35 cellular contexts compared by ENCODE assay signal in genomic region chr10:107043461-107043860, GRCh38.
DNase-seq lines count a peak whose midpoint lies in the region; ATAC-seq, FAIRE-seq and TF ChIP-seq lines count a peak whose summit lies in the region.
"Had no signal": no experiment of that assay in that cellular context is flagged by ENCODE, and none has a peak within 500 bp of the region (broad histone marks: within the 10 kb centered on the region; RNA-seq: fewer than 3 reads in every experiment).

No MANE protein-coding gene starts in this region.

- peak; percentile 54 to 76 for DNase-seq in SJCRH30
- no peak for DNase-seq in H1 (ENCODE audit: low read depth in 1 of 2, low spot score in 2 of 2)
- no peak for DNase-seq in nephron progenitor cell
- DNase-seq in progenitor cell of endocrine pancreas (ENCODE audit: low spot score, unreplicated experiment) = no peak
- no peak for DNase-seq in HEK293T (ENCODE audit: extremely low spot score)
- DNase-seq: 8988T; ACHN; AML-193; BE2C; C1 segment of cervical spinal cord; Caco-2; Calu3; CD4-positive, alpha-beta memory T cell; CD4-positive, alpha-beta T cell; CD4-positive, CD25-positive, alpha-beta regulatory T cell; CD8-positive, alpha-beta memory T cell; CD8-positive, alpha-beta T cell; COR-L47; DMS 273 treated with DMSO at 0.1 percent for 48 hours; DMS153; DMS53; DMS79; DMS79 treated with DMSO at 0.1 percent for 48 hours; DND-41; EL had no signal

- CTCF ChIA-PET in H1 (lab: Charles Lee; ENCODE audit: partially characterized antibody) = no interaction called here
- CTCF ChIA-PET in HEK293T (lab: Yijun Ruan, JAX) = no interaction called here

- POLR2A ChIA-PET in H1 (lab: Charles Lee; ENCODE audit: partially characterized antibody) = no interaction called here
- POLR2A ChIA-PET in HEK293T (lab: Yijun Ruan, JAX) = no interaction called here

- H3K4me2 ChIP-seq in H1 (ENCODE audit: insufficient read depth in 1 of 2, low read depth in 2 of 2, low read length in 2 of 2) = no peak overlapping the region
- H3K4me2 ChIP-seq: A549; BLaER1; BLaER1 treated with 17β-estradiol and CSF1 and Interleukin-3, amounts not matched to agents 10 nM and 100 nM had no signal

- no peak for TF ChIP-seq POLR2A in H1 (IDR thresholded peaks at IDR 0.05; ENCODE audit: control extremely low read depth in 1 of 2, low read depth in 2 of 2, low read length in 2 of 2)

- H2AK5ac ChIP-seq in H1 (ENCODE audit: low read depth, low read length) = 0 out of 2 replicates have a peak overlapping the region, but pooled peaks have one; percentile 15

- no peak overlapping the region for H3K4me3 ChIP-seq in SJCRH30
- no peak overlapping the region for H3K4me3 ChIP-seq in H1 (ENCODE audit: extremely low read depth in 1 of 4, insufficient read depth in 2 of 4, low read depth in 3 of 4, low read length in 4 of 4)
- H3K4me3 ChIP-seq: A549; BLaER1; BLaER1 treated with 17β-estradiol and CSF1 and Interleukin-3, amounts not matched to agents 10 nM and 100 nM had no signal

- no peak overlapping the region for H3K4ac ChIP-seq in H1 (replicated peaks; ENCODE audit: insufficient read length, low read depth, low read length)

- H3K4me1 Mint-ChIP-seq in nephron progenitor cell (peaks cover 24% of the 10 kb centered on the region), progenitor cell of endocrine pancreas (ENCODE audit: low read depth) (no peaks in the 10 kb centered on the region)
- H3K4me1 Mint-ChIP-seq: B cell; CD14-positive monocyte; CD4-positive, alpha-beta memory T cell; CD4-positive, CD25-positive, alpha-beta regulatory T cell; CD8-positive, alpha-beta memory T cell had no signal

- H4K20me1 ChIP-seq in H1 (replicated peaks in 1 of 2; ENCODE audit: control insufficient read depth in 1 of 2, insufficient read depth in 2 of 2, low read length in 2 of 2) = no peaks in the 10 kb centered on the region
- H4K20me1 ChIP-seq: BLaER1; BLaER1 treated with 17β-estradiol and CSF1 and Interleukin-3, amounts not matched to agents 10 nM and 100 nM had no signal

- no peak overlapping the region for H3K9ac ChIP-seq in H1 (replicated peaks in 1 of 4; ENCODE audit: extremely low read depth in 1 of 4, low read depth in 3 of 4, low read length in 3 of 4)
- H3K9ac ChIP-seq: BLaER1; BLaER1 treated with 17β-estradiol and CSF1 and Interleukin-3, amounts not matched to agents 10 nM and 100 nM had no signal

- H4K8ac ChIP-seq in H1 (ENCODE audit: extremely low read depth, insufficient read depth, low read length) = no peak overlapping the region

- no peak overlapping the region for H2AFZ ChIP-seq in H1 (ENCODE audit: low read length)

- no peaks in the 10 kb centered on the region for H3K23me2 ChIP-seq in H1 (ENCODE audit: low read depth, low read length)

- H3K36me3 ChIP-seq in SJCRH30 (no peaks in the 10 kb centered on the region), H1 (ENCODE audit: control insufficient read depth in 2 of 4, insufficient read depth in 4 of 4, low read length in 3 of 4) (no peaks in the 10 kb centered on the region)
- H3K36me3 ChIP-seq: BE2C; BLaER1; BLaER1 treated with 17β-estradiol and CSF1 and Interleukin-3, amounts not matched to agents 10 nM and 100 nM had no signal

- peaks cover 21% of the 10 kb centered on the region for H3K4me1 ChIP-seq in SJCRH30
- no peaks in the 10 kb centered on the region for H3K4me1 ChIP-seq in H1 (replicated peaks in 1 of 4; ENCODE audit: control insufficient read depth in 3 of 4, insufficient read depth in 4 of 4, low read length in 3 of 4)
- H3K4me1 ChIP-seq: A549; BE2C; BLaER1; BLaER1 treated with 17β-estradiol and CSF1 and Interleukin-3, amounts not matched to agents 10 nM and 100 nM; Caco-2 had no signal

- H2BK20ac ChIP-seq in H1 (ENCODE audit: low read length) = no peak overlapping the region

- H3K27ac Mint-ChIP-seq in nephron progenitor cell = peak overlapping the region; percentile 20
- H3K27ac Mint-ChIP-seq in progenitor cell of endocrine pancreas = no peak overlapping the region
- H3K27ac Mint-ChIP-seq: B cell; CD14-positive monocyte; CD4-positive, alpha-beta memory T cell; CD4-positive, alpha-beta T cell; CD4-positive, CD25-positive, alpha-beta regulatory T cell; CD8-positive, alpha-beta memory T cell; CD8-positive, alpha-beta T cell had no signal

- WGBS in H1 (ENCODE audit: extremely low coverage in 1 of 2, insufficient coverage in 1 of 2, insufficient read length in 1 of 2, insufficient replicate concordance in 2 of 2, low coverage in 1 of 2, low lambda C conversion rate in 2 of 2, missing lambda C conversion rate in 1 of 2), 2 experiments = 86% methylated on average over 3 of the region's 3 CpGs; no CpG with 5 or more reads in 1 of the 2 experiments

- no peak overlapping the region for H2BK120ac ChIP-seq in H1 (replicated peaks; ENCODE audit: low read depth, low read length)

- H3K36me3 Mint-ChIP-seq in nephron progenitor cell (ENCODE audit: low read depth) (no peaks in the 10 kb centered on the region), progenitor cell of endocrine pancreas (ENCODE audit: insufficient read depth) (no peaks in the 10 kb centered on the region)
- H3K36me3 Mint-ChIP-seq: CD14-positive monocyte; CD4-positive, alpha-beta memory T cell; CD4-positive, CD25-positive, alpha-beta regulatory T cell; CD8-positive, alpha-beta T cell had no signal

- no peak overlapping the region for H3K18ac ChIP-seq in H1 (ENCODE audit: extremely low read depth, low read length)

- H3K23ac ChIP-seq in H1 (ENCODE audit: insufficient read length) = no peak overlapping the region

- H2BK5ac ChIP-seq in H1 (ENCODE audit: low read depth, low read length) = no peak overlapping the region

- FAIRE-seq in H1 (lab: Jason Lieb, UNC) = no peak
- FAIRE-seq: A204.1, A549, D721Med had no signal

- TF ChIP-seq EP300 in H1 (IDR thresholded peaks at IDR 0.05; ENCODE audit: borderline replicate concordance in 1 of 2, low read depth in 2 of 2, low read length in 2 of 2) = no peak

- H2BK12ac ChIP-seq in H1 (ENCODE audit: low read depth, low read length) = no peak overlapping the region

- 0 out of 2 replicates have a peak, but pooled peaks cover 2% of the 10 kb centered on the region for H3K9me3 ChIP-seq in SJCRH30 (replicated peaks)
- H3K9me3 ChIP-seq in H1 (ENCODE audit: insufficient read depth in 2 of 2, low read depth in 1 of 2, low read length in 1 of 2) = no peaks in the 10 kb centered on the region
- H3K9me3 ChIP-seq: A549; BE2C; BLaER1; BLaER1 treated with 17β-estradiol and CSF1 and Interleukin-3, amounts not matched to agents 10 nM and 100 nM; Caco-2 had no signal

- peaks cover 6% of the 10 kb centered on the region for H3K27me3 Mint-ChIP-seq in nephron progenitor cell (ENCODE audit: low read depth, poor library complexity)
- H3K27me3 Mint-ChIP-seq in progenitor cell of endocrine pancreas = no peaks in the 10 kb centered on the region
- H3K27me3 Mint-ChIP-seq: B cell; CD4-positive, alpha-beta memory T cell; CD4-positive, alpha-beta T cell; CD4-positive, CD25-positive, alpha-beta regulatory T cell; CD8-positive, alpha-beta memory T cell had no signal

- no peak overlapping the region for H2BK15ac ChIP-seq in H1 (ENCODE audit: low read length)

- no peaks in the 10 kb centered on the region for H3K27me3 ChIP-seq in SJCRH30
- no peaks in the 10 kb centered on the region for H3K27me3 ChIP-seq in H1 (replicated peaks in 1 of 4; ENCODE audit: control insufficient read depth in 3 of 4, extremely low read depth in 1 of 4, insufficient read depth in 3 of 4, low read length in 3 of 4)
- H3K27me3 ChIP-seq: BE2C; BLaER1; BLaER1 treated with 17β-estradiol and CSF1 and Interleukin-3, amounts not matched to agents 10 nM and 100 nM had no signal

- H3K4me3 Mint-ChIP-seq in nephron progenitor cell = no peak overlapping the region
- H3K4me3 Mint-ChIP-seq in progenitor cell of endocrine pancreas (ENCODE audit: low read depth) = no peak overlapping the region
- H3K4me3 Mint-ChIP-seq: B cell; CD14-positive monocyte; CD4-positive, alpha-beta memory T cell; CD4-positive, alpha-beta T cell; CD4-positive, CD25-positive, alpha-beta regulatory T cell; CD8-positive, alpha-beta memory T cell; CD8-positive, alpha-beta T cell had no signal

- no peak for ATAC-seq in GM19452 (IDR thresholded peaks at IDR 0.05; ENCODE audit: unreplicated experiment)
- ATAC-seq: A549; CD8-positive, alpha-beta T cell had no signal

- no peak overlapping the region for H3K56ac ChIP-seq in H1 (replicated peaks; ENCODE audit: insufficient read length, low read depth, low read length)

- no peak overlapping the region for H4K91ac ChIP-seq in H1 (replicated peaks; ENCODE audit: insufficient read length, low read length)

- H3K27ac ChIP-seq in SJCRH30 (no peak overlapping the region), H1 (ENCODE audit: low read depth, low read length) (no peak overlapping the region)
- H3K27ac ChIP-seq: 22Rv1; A549; BLaER1; BLaER1 treated with 17β-estradiol and CSF1 and Interleukin-3, amounts not matched to agents 10 nM and 100 nM; C4-2B had no signal

- no peak overlapping the region for H4K5ac ChIP-seq in H1 (ENCODE audit: insufficient read length, low read depth, low read length)

- H3K14ac ChIP-seq in H1 (ENCODE audit: insufficient read length) = no peak overlapping the region

- H3K9me3 Mint-ChIP-seq in nephron progenitor cell (no peaks in the 10 kb centered on the region), progenitor cell of endocrine pancreas (ENCODE audit: low read depth) (peaks cover 3% of the 10 kb centered on the region)

- no peaks in the 10 kb centered on the region for H3K79me1 ChIP-seq in H1 (ENCODE audit: low read depth, low read length)

- TF ChIP-seq RAD21 in H1 (IDR thresholded peaks at IDR 0.05 in 1 of 2, conservative IDR thresholded peaks at IDR 0.05 in 1 of 2; ENCODE audit: low read depth in 2 of 2, low read length in 2 of 2) = no peak

- TF ChIP-seq CTCF in H1 (IDR thresholded peaks at IDR 0.05; ENCODE audit: control extremely low read depth in 1 of 3, insufficient read depth in 1 of 3, low read depth in 1 of 3, low read length in 3 of 3) = no peak
- TF ChIP-seq CTCF in nephron progenitor cell (IDR thresholded peaks at IDR 0.05) = no peak
- TF ChIP-seq CTCF in progenitor cell of endocrine pancreas (IDR thresholded peaks at IDR 0.05; ENCODE audit: unreplicated experiment) = no peak

- H3K79me2 ChIP-seq in H1 (ENCODE audit: control insufficient read depth in 1 of 2, insufficient read depth in 2 of 2, low read length in 2 of 2) = no peaks in the 10 kb centered on the region

TF ChIP-seq in H1, 55 proteins besides CTCF, POLR2A, EP300 and RAD21 (continues in another document):
- TF ChIP-seq SUZ12 (IDR thresholded peaks at IDR 0.05; ENCODE audit: low read length) (no peak), SP2 (IDR thresholded peaks at IDR 0.05; ENCODE audit: low read length) (no peak), EGR1 (IDR thresholded peaks at IDR 0.05; ENCODE audit: borderline replicate concordance, low read depth, low read length) (no peak), POU5F1 (IDR thresholded peaks at IDR 0.05; ENCODE audit: low read depth, low read length) (no peak)

TF ChIP-seq in HEK293T, 16 proteins besides CTCF, POLR2A, EP300 and RAD21:
- TF ChIP-seq ELF4 (IDR thresholded peaks at IDR 0.05) = no peak

Comparison
In these comparisons a context has a peak if more than half of its experiments do, and no peak if none do; other contexts are left out.
1. DNase-seq: peak in SJCRH30 (2 of 2); none in H1 (0 of 2), nephron progenitor cell (single experiment), progenitor cell of endocrine pancreas (single experiment) and HEK293T (single experiment).